Comparison of ENCODE assay signal across 8 cellular contexts in the genomic region with DNA sequence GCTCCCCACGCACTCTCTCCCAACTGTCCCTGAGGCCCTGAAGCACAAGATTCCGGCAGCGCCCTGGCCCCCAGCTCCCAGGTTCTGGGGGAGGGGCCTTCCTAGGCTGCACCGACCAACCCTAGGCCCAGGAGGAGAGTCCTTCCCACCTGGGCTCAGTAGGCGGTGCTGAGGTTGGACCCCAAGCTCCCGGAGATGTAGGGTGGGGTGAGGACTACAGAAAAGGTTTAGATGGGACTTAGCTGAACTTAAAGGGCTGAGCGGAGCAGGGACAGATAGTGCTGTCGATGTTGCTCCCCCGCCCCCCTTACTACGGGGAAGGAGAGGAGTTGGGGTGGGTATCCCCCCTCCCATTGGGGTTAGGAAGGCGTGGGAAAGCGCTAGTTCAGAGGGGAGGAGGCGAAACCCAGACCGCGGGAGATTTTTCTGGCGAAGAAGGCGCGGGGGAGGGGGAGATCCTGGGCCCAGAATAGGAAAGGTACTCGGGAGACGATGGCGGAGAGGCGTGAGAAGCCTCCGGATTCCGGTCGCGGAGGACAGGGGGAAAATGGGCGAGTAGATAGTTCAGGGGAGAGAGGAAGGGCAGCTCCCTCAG. TPM values are rescaled to one million over a fixed set of nuclear protein-coding genes. Genes with fewer than 3 reads are reported as not detected.
DNase-seq lines count a peak whose midpoint lies in the region; ATAC-seq and TF ChIP-seq lines count a peak whose summit lies in the region.

No MANE protein-coding gene starts in this region.

- H3K27ac Mint-ChIP-seq in T-helper 1 cell treated with Interleukin-12 subunit alpha and Interleukin-12 subunit beta and Interleukin-4 antibody, amounts not matched to agents 30 μg/mL and 1 μg/mL, for 36 hours, result peak overlapping the region; percentile 86
- peak overlapping the region; percentile 95 for H3K27ac Mint-ChIP-seq in glutamatergic neuron (ENCODE audit: unreplicated experiment)

- peaks cover 67% of the 10 kb centered on the region for H3K4me1 Mint-ChIP-seq in T-helper 1 cell treated with Interleukin-12 subunit alpha and Interleukin-12 subunit beta and Interleukin-4 antibody, amounts not matched to agents 30 μg/mL and 1 μg/mL, for 36 hours (ENCODE audit: low read depth)
- peaks cover 36% of the 10 kb centered on the region for H3K4me1 Mint-ChIP-seq in glutamatergic neuron (ENCODE audit: low read depth, unreplicated experiment)

- H3K9me3 Mint-ChIP-seq in T-helper 1 cell treated with Interleukin-12 subunit alpha and Interleukin-12 subunit beta and Interleukin-4 antibody, amounts not matched to agents 30 μg/mL and 1 μg/mL, for 36 hours, result no peaks in the 10 kb centered on the region
- H3K9me3 Mint-ChIP-seq in glutamatergic neuron (ENCODE audit: unreplicated experiment), result peaks cover 11% of the 10 kb centered on the region

- peak overlapping the region; percentile 98 for H3K4me3 Mint-ChIP-seq in T-helper 1 cell treated with Interleukin-12 subunit alpha and Interleukin-12 subunit beta and Interleukin-4 antibody, amounts not matched to agents 30 μg/mL and 1 μg/mL, for 36 hours
- peak overlapping the region; percentile 98 for H3K4me3 Mint-ChIP-seq in glutamatergic neuron (ENCODE audit: unreplicated experiment)

- TF ChIP-seq CTCF in glutamatergic neuron (IDR thresholded peaks at IDR 0.05; ENCODE audit: partially characterized antibody, unreplicated experiment), result no peak

- DNase-seq in T-helper 1 cell (no peak), NCI-H2171 (lab: John Stamatoyannopoulos, UW) (peak; percentile 60), glutamatergic neuron (peak; percentile 36), pons (ENCODE audit: low spot score) (peak; percentile 37), AML-193 (lab: John Stamatoyannopoulos, UW) (no peak)
- DNase-seq in activated T-helper 9 cell treated with anti-CD3 and anti-CD28 coated beads, Interleukin-2, amount 50 U/mL, for 16 hours (ENCODE audit: low read depth), result peak; percentile 18

- ATAC-seq in GM19463 (IDR thresholded peaks at IDR 0.05; ENCODE audit: unreplicated experiment), result no peak

- H3K27me3 Mint-ChIP-seq in T-helper 1 cell treated with Interleukin-12 subunit alpha and Interleukin-12 subunit beta and Interleukin-4 antibody, amounts not matched to agents 30 μg/mL and 1 μg/mL, for 36 hours (ENCODE audit: low read depth), result no peaks in the 10 kb centered on the region
- H3K27me3 Mint-ChIP-seq in glutamatergic neuron (ENCODE audit: unreplicated experiment), result peaks cover 30% of the 10 kb centered on the region

- H3K36me3 Mint-ChIP-seq in T-helper 1 cell treated with Interleukin-12 subunit alpha and Interleukin-12 subunit beta and Interleukin-4 antibody, amounts not matched to agents 30 μg/mL and 1 μg/mL, for 36 hours (ENCODE audit: low read depth), result peaks cover 24% of the 10 kb centered on the region
- H3K36me3 Mint-ChIP-seq in glutamatergic neuron (ENCODE audit: unreplicated experiment), result no peaks in the 10 kb centered on the region

RNA-seq across cellular contexts. Expression of gene BAZ2A, which starts 4.2 kb away (rescaled TPM):
- total RNA-seq in glutamatergic neuron (ENCODE audit: unreplicated experiment), result 196 TPM

RNA-seq across cellular contexts. Expression of gene ATP5F1B, which starts 11.4 kb away (rescaled TPM):
- 735 TPM for total RNA-seq in glutamatergic neuron (ENCODE audit: unreplicated experiment)

RNA-seq across cellular contexts. Expression of gene PTGES3, which starts 53.7 kb away (rescaled TPM):
- total RNA-seq in glutamatergic neuron (ENCODE audit: unreplicated experiment), result 180 TPM

Comparison
In these comparisons a context has a peak if more than half of its experiments do, and no peak if none do; other contexts are left out.
1. DNase-seq: peak in NCI-H2171 (single experiment), activated T-helper 9 cell treated with anti-CD3 and anti-CD28 coated beads, Interleukin-2, amount 50 U/mL, for 16 hours (single experiment), glutamatergic neuron (single experiment) and pons (single experiment); none in T-helper 1 cell (0 of 5) and AML-193 (0 of 2).